In genomic region chr4:65868096-65868824, GRCh38 we compare ENCODE assay signal across 27 cellular contexts.
"Had no signal": no experiment of that assay in that cellular context is flagged by ENCODE, and none has a peak within 500 bp of the region (broad histone marks: within the 10 kb centered on the region; RNA-seq: fewer than 3 reads in every experiment).

No MANE protein-coding gene starts in this region.

- H3K4me3 Mint-ChIP-seq: naive thymus-derived CD4-positive, alpha-beta T cell; natural killer cell treated with Interleukin-12 subunit alpha and Interleukin-12 subunit beta and Interleukin-15 and Interleukin-18, amount 100 ng/mL, for 72 hours; stimulated activated naive B cell treated with anti-CD40 and anti-IgM and Interleukin-4, amounts not matched to agents 10 μg/mL and 1 μg/mL and 100 μg/mL, for 72 hours; stimulated activated naive CD8-positive, alpha-beta T cell treated with anti-CD3 and anti-CD28 coated beads, Interleukin-15, Interleukin-2, amounts not matched to agents 100 ng/mL and 50 ng/mL, for 24 hours; type B pancreatic cell had no signal

- H3K27me3 ChIP-seq: pancreas, suprapubic skin, tibial artery, vagina had no signal

- H3K4me1 Mint-ChIP-seq: naive thymus-derived CD4-positive, alpha-beta T cell; stimulated activated naive B cell treated with anti-CD40 and anti-IgM and Interleukin-4, amounts not matched to agents 10 μg/mL and 1 μg/mL and 100 μg/mL, for 72 hours had no signal

- H3K36me3 ChIP-seq: lower lobe of right lung, pancreas, prostate gland, suprapubic skin, thoracic aorta, tibial artery, vagina had no signal

- H3K27ac ChIP-seq: lower lobe of right lung, pancreas, prostate gland, skin epidermis, suprapubic skin, thoracic aorta, tibial artery, vagina had no signal

- DNase-seq: hypothalamus; kidney glomerular epithelial cell; left cardiac atrium; lower lobe of right lung; midbrain; mucosa of descending colon; naive thymus-derived CD4-positive, alpha-beta T cell; nucleus accumbens; pancreas; retina; right cardiac atrium; stimulated activated CD4-positive, alpha-beta T cell treated with anti-CD3 and anti-CD28 coated beads, Interleukin-12 subunit alpha, Interleukin-12 subunit beta, amount 100 ng/mL, for 4 hours; stimulated activated CD4-positive, alpha-beta T cell treated with anti-CD3 and anti-CD28 coated beads, Interleukin-15, amount 100 ng/mL, for 24 hours; stimulated activated CD4-positive, alpha-beta T cell treated with anti-CD3 and anti-CD28 coated beads, Interleukin-2, amount 100 ng/mL, for 24 hours; stimulated activated CD4-positive, alpha-beta T cell treated with anti-CD3 and anti-CD28 coated beads, Interleukin-4, amount 100 ng/mL, for 1 hour; stimulated activated naive B cell treated with anti-CD40 and anti-IgM and Interleukin-4, amounts not matched to agents 10 μg/mL and 1 μg/mL and 100 μg/mL, for 72 hours; tibial artery had no signal

- H3K9me3 ChIP-seq: lower lobe of right lung, mucosa of descending colon, pancreas, prostate gland, suprapubic skin, thoracic aorta, tibial artery, vagina had no signal

- H3K36me3 Mint-ChIP-seq: naive thymus-derived CD4-positive, alpha-beta T cell; natural killer cell treated with Interleukin-12 subunit alpha and Interleukin-12 subunit beta and Interleukin-15 and Interleukin-18, amount 100 ng/mL, for 72 hours; stimulated activated naive B cell treated with anti-CD40 and anti-IgM and Interleukin-4, amounts not matched to agents 10 μg/mL and 1 μg/mL and 100 μg/mL, for 72 hours; type B pancreatic cell had no signal

- H3K4me1 ChIP-seq: lower lobe of right lung, pancreas, prostate gland, suprapubic skin, tibial artery, vagina had no signal

- H3K4me3 ChIP-seq: lower lobe of right lung, mucosa of descending colon, pancreas, prostate gland, skin epidermis, suprapubic skin, thoracic aorta, tibial artery, vagina had no signal

- ATAC-seq: left cardiac atrium; left lobe of liver; lower lobe of right lung; mucosa of descending colon; naive thymus-derived CD4-positive, alpha-beta T cell; natural killer cell treated with Interleukin-12 subunit alpha and Interleukin-12 subunit beta and Interleukin-15 and Interleukin-18, amount 100 ng/mL, for 72 hours; pancreas; right cardiac atrium; sciatic nerve; stimulated activated naive B cell treated with anti-CD40 and anti-IgM and Interleukin-4, amounts not matched to agents 10 μg/mL and 1 μg/mL and 100 μg/mL, for 72 hours had no signal

- H3K27me3 Mint-ChIP-seq: naive thymus-derived CD4-positive, alpha-beta T cell; natural killer cell treated with Interleukin-12 subunit alpha and Interleukin-12 subunit beta and Interleukin-15 and Interleukin-18, amount 100 ng/mL, for 72 hours; stimulated activated naive B cell treated with anti-CD40 and anti-IgM and Interleukin-4, amounts not matched to agents 10 μg/mL and 1 μg/mL and 100 μg/mL, for 72 hours; stimulated activated naive CD8-positive, alpha-beta T cell treated with anti-CD3 and anti-CD28 coated beads, Interleukin-15, Interleukin-2, amounts not matched to agents 100 ng/mL and 50 ng/mL, for 24 hours; type B pancreatic cell had no signal

- H3K9me3 Mint-ChIP-seq: type B pancreatic cell had no signal

- H3K27ac Mint-ChIP-seq: naive thymus-derived CD4-positive, alpha-beta T cell; natural killer cell treated with Interleukin-12 subunit alpha and Interleukin-12 subunit beta and Interleukin-15 and Interleukin-18, amount 100 ng/mL, for 72 hours; stimulated activated naive B cell treated with anti-CD40 and anti-IgM and Interleukin-4, amounts not matched to agents 10 μg/mL and 1 μg/mL and 100 μg/mL, for 72 hours; stimulated activated naive CD8-positive, alpha-beta T cell treated with anti-CD3 and anti-CD28 coated beads, Interleukin-15, Interleukin-2, amounts not matched to agents 100 ng/mL and 50 ng/mL, for 24 hours; type B pancreatic cell had no signal
